In the genomic region with DNA sequence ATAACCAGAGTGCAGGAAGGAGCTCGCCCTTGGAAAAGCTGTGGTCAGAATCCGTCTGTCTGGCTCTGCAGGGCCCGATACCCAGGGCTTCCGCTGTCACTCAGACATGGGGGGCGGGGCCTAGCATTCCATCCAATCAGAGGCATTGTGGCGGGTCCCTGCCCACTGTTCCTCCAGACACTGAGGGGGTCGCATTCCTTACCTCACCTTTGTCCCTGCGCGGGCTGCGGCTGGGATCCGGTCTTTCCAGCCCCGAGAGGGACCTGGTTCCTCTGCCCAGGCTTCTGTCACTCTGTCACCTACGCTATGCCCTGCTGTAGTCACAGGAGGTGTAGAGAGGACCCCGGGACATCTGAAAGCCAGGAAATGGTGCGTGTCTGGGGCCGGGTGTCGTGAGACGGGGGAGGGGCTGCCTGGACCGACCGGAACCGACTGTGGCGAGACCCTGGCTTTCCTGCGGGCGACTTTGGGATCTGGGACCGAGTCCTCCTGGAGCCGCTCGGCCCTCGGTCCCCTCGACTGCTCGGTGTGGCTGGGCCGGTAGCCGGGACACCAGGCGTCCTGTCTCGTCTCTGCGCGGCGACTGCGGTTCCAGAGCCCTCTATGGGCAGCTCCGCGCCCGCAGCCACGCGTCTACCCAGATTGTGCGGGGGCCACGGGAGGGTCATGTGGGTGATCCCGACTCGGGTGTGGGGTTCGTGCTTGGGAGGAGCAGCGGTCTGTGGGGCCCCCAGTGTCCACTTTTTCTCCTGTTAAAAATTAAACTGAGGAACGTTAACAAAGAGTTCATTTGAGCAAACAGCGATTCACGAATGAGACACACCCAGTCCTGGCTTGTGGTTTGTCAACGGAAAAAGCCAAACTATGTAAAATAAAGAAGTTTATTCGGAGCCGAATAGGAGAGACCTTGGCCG, we compare ENCODE assay signal across 1 cellular context.
TF ChIP-seq lines count a peak whose summit lies in the region.

A gene (plus strand): TSS at position 165 of the 914 bp plus-strand sequence. CDS start 142 bp downstream, at position 307.

TF ChIP-seq in HepG2, 621 proteins besides CTCF, POLR2A, EP300 and RAD21 (continued from another document and continues in another):
- TF ChIP-seq, protein P1, sequence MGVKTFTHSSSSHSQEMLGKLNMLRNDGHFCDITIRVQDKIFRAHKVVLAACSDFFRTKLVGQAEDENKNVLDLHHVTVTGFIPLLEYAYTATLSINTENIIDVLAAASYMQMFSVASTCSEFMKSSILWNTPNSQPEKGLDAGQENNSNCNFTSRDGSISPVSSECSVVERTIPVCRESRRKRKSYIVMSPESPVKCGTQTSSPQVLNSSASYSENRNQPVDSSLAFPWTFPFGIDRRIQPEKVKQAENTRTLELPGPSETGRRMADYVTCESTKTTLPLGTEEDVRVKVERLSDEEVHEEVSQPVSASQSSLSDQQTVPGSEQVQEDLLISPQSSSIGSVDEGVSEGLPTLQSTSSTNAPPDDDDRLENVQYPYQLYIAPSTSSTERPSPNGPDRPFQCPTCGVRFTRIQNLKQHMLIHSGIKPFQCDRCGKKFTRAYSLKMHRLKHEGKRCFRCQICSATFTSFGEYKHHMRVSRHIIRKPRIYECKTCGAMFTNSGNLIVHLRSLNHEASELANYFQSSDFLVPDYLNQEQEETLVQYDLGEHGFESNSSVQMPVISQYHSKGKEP (CRISPR knock-in tag; IDR thresholded peaks at IDR 0.05), result peak; percentile 65; the same call in 1 of the 2 replicates
- TF ChIP-seq NR2F6 (IDR thresholded peaks at IDR 0.05) (peak; percentile 46), NR2F6 (CRISPR knock-in tag; IDR thresholded peaks at IDR 0.05) (peak; percentile 75), SAFB2 (CRISPR knock-in tag; IDR thresholded peaks at IDR 0.05; ENCODE audit: borderline replicate concordance, low read depth) (peak; percentile 91; the same call in 1 of the 2 replicates), KDM3A (CRISPR knock-in tag; IDR thresholded peaks at IDR 0.05; ENCODE audit: low read depth) (0 out of 2 replicates have a peak, but pooled peaks have one; percentile 22), SP2 (CRISPR knock-in tag; IDR thresholded peaks at IDR 0.05) (peak; percentile 64), ZNF792 (CRISPR knock-in tag; IDR thresholded peaks at IDR 0.05) (peak; percentile 41; the same call in 1 of the 2 replicates), DMAP1 (CRISPR knock-in tag; IDR thresholded peaks at IDR 0.05) (peak; percentile 71; the same call in 1 of the 2 replicates), NR1H2 (CRISPR knock-in tag; IDR thresholded peaks at IDR 0.05; ENCODE audit: borderline replicate concordance, low read depth) (no peak; the same call in 1 of the 2 replicates), ARNTL (CRISPR knock-in tag; IDR thresholded peaks at IDR 0.05) (peak; percentile 53), ZNF121 (CRISPR knock-in tag; IDR thresholded peaks at IDR 0.05) (peak; percentile 91), HOXA9 (CRISPR knock-in tag; IDR thresholded peaks at IDR 0.05; ENCODE audit: borderline replicate concordance) (no peak), ZFP36 (IDR thresholded peaks at IDR 0.05; ENCODE audit: borderline replicate concordance, low read depth, low read length, partially characterized antibody) (no peak), FOSL2 (CRISPR knock-in tag; IDR thresholded peaks at IDR 0.05) (peak; percentile 18; the same call in 1 of the 2 replicates), KLF6 (CRISPR knock-in tag; IDR thresholded peaks at IDR 0.05) (peak; percentile 89; the same call in 1 of the 2 replicates), GABPB1 (CRISPR knock-in tag; IDR thresholded peaks at IDR 0.05) (peak; percentile 79), SIN3B (IDR thresholded peaks at IDR 0.05; ENCODE audit: low read length) (no peak), ZMYM2 (CRISPR knock-in tag; IDR thresholded peaks at IDR 0.05) (no peak), ZNF564 (CRISPR knock-in tag; IDR thresholded peaks at IDR 0.05) (peak; percentile 79), ZNF543 (CRISPR knock-in tag; IDR thresholded peaks at IDR 0.05) (peak; percentile 76; the same call in 1 of the 2 replicates), HES4 (CRISPR knock-in tag; IDR thresholded peaks at IDR 0.05; ENCODE audit: borderline replicate concordance) (no peak), SOX5 (CRISPR knock-in tag; IDR thresholded peaks at IDR 0.05; ENCODE audit: borderline replicate concordance) (peak; percentile 56; the same call in 1 of the 2 replicates), ZFP1 (CRISPR knock-in tag; IDR thresholded peaks at IDR 0.05) (no peak), SMARCE1 (IDR thresholded peaks at IDR 0.05; ENCODE audit: borderline replicate concordance) (no peak), ZFP90 (CRISPR knock-in tag; IDR thresholded peaks at IDR 0.05; ENCODE audit: borderline replicate concordance) (peak; percentile 81; the same call in 1 of the 2 replicates)
- TF ChIP-seq, protein P2, sequence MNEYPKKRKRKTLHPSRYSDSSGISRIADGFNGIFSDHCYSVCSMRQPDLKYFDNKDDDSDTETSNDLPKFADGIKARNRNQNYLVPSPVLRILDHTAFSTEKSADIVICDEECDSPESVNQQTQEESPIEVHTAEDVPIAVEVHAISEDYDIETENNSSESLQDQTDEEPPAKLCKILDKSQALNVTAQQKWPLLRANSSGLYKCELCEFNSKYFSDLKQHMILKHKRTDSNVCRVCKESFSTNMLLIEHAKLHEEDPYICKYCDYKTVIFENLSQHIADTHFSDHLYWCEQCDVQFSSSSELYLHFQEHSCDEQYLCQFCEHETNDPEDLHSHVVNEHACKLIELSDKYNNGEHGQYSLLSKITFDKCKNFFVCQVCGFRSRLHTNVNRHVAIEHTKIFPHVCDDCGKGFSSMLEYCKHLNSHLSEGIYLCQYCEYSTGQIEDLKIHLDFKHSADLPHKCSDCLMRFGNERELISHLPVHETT (CRISPR knock-in tag; conservative IDR thresholded peaks at IDR 0.05), result peak; percentile 63
- TF ChIP-seq, protein P3, sequence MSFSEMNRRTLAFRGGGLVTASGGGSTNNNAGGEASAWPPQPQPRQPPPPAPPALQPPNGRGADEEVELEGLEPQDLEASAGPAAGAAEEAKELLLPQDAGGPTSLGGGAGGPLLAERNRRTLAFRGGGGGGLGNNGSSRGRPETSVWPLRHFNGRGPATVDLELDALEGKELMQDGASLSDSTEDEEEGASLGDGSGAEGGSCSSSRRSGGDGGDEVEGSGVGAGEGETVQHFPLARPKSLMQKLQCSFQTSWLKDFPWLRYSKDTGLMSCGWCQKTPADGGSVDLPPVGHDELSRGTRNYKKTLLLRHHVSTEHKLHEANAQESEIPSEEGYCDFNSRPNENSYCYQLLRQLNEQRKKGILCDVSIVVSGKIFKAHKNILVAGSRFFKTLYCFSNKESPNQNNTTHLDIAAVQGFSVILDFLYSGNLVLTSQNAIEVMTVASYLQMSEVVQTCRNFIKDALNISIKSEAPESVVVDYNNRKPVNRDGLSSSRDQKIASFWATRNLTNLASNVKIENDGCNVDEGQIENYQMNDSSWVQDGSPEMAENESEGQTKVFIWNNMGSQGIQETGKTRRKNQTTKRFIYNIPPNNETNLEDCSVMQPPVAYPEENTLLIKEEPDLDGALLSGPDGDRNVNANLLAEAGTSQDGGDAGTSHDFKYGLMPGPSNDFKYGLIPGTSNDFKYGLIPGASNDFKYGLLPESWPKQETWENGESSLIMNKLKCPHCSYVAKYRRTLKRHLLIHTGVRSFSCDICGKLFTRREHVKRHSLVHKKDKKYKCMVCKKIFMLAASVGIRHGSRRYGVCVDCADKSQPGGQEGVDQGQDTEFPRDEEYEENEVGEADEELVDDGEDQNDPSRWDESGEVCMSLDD (CRISPR knock-in tag; IDR thresholded peaks at IDR 0.05; ENCODE audit: borderline replicate concordance), result peak; percentile 98
- TF ChIP-seq, protein P4, sequence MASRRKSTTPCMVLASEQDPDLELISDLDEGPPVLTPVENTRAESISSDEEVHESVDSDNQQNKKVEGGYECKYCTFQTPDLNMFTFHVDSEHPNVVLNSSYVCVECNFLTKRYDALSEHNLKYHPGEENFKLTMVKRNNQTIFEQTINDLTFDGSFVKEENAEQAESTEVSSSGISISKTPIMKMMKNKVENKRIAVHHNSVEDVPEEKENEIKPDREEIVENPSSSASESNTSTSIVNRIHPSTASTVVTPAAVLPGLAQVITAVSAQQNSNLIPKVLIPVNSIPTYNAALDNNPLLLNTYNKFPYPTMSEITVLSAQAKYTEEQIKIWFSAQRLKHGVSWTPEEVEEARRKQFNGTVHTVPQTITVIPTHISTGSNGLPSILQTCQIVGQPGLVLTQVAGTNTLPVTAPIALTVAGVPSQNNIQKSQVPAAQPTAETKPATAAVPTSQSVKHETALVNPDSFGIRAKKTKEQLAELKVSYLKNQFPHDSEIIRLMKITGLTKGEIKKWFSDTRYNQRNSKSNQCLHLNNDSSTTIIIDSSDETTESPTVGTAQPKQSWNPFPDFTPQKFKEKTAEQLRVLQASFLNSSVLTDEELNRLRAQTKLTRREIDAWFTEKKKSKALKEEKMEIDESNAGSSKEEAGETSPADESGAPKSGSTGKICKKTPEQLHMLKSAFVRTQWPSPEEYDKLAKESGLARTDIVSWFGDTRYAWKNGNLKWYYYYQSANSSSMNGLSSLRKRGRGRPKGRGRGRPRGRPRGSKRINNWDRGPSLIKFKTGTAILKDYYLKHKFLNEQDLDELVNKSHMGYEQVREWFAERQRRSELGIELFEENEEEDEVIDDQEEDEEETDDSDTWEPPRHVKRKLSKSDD (CRISPR knock-in tag; IDR thresholded peaks at IDR 0.05; ENCODE audit: low read depth), result no peak; the same call in 1 of the 2 replicates
- TF ChIP-seq, protein P5, sequence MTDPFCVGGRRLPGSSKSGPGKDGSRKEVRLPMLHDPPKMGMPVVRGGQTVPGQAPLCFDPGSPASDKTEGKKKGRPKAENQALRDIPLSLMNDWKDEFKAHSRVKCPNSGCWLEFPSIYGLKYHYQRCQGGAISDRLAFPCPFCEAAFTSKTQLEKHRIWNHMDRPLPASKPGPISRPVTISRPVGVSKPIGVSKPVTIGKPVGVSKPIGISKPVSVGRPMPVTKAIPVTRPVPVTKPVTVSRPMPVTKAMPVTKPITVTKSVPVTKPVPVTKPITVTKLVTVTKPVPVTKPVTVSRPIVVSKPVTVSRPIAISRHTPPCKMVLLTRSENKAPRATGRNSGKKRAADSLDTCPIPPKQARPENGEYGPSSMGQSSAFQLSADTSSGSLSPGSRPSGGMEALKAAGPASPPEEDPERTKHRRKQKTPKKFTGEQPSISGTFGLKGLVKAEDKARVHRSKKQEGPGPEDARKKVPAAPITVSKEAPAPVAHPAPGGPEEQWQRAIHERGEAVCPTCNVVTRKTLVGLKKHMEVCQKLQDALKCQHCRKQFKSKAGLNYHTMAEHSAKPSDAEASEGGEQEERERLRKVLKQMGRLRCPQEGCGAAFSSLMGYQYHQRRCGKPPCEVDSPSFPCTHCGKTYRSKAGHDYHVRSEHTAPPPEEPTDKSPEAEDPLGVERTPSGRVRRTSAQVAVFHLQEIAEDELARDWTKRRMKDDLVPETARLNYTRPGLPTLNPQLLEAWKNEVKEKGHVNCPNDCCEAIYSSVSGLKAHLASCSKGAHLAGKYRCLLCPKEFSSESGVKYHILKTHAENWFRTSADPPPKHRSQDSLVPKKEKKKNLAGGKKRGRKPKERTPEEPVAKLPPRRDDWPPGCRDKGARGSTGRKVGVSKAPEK (CRISPR knock-in tag; IDR thresholded peaks at IDR 0.05; ENCODE audit: borderline replicate concordance), result no peak
- TF ChIP-seq, protein P6, sequence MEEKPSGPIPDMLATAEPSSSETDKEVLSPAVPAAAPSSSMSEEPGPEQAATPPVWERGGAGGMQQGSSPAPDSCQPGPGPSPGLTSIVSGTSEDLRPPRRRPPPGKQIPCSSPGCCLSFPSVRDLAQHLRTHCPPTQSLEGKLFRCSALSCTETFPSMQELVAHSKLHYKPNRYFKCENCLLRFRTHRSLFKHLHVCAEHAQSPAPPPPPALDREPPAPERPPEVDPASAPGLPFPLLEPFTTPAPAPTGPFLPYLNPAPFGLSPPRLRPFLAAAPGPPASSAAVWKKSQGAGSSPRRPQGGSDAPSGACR (CRISPR knock-in tag; IDR thresholded peaks at IDR 0.05), result no peak
- TF ChIP-seq, protein P7, sequence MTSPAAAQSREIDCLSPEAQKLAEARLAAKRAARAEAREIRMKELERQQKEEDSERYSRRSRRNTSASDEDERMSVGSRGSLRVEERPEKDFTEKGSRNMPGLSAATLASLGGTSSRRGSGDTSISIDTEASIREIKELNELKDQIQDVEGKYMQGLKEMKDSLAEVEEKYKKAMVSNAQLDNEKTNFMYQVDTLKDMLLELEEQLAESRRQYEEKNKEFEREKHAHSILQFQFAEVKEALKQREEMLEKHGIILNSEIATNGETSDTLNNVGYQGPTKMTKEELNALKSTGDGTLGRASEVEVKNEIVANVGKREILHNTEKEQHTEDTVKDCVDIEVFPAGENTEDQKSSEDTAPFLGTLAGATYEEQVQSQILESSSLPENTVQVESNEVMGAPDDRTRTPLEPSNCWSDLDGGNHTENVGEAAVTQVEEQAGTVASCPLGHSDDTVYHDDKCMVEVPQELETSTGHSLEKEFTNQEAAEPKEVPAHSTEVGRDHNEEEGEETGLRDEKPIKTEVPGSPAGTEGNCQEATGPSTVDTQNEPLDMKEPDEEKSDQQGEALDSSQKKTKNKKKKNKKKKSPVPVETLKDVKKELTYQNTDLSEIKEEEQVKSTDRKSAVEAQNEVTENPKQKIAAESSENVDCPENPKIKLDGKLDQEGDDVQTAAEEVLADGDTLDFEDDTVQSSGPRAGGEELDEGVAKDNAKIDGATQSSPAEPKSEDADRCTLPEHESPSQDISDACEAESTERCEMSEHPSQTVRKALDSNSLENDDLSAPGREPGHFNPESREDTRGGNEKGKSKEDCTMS (CRISPR knock-in tag; conservative IDR thresholded peaks at IDR 0.05), result no peak
- TF ChIP-seq, protein P8, sequence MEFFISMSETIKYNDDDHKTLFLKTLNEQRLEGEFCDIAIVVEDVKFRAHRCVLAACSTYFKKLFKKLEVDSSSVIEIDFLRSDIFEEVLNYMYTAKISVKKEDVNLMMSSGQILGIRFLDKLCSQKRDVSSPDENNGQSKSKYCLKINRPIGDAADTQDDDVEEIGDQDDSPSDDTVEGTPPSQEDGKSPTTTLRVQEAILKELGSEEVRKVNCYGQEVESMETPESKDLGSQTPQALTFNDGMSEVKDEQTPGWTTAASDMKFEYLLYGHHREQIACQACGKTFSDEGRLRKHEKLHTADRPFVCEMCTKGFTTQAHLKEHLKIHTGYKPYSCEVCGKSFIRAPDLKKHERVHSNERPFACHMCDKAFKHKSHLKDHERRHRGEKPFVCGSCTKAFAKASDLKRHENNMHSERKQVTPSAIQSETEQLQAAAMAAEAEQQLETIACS (CRISPR knock-in tag; IDR thresholded peaks at IDR 0.05), result peak; percentile 32; the same call in 1 of the 2 replicates
- TF ChIP-seq, protein P9, sequence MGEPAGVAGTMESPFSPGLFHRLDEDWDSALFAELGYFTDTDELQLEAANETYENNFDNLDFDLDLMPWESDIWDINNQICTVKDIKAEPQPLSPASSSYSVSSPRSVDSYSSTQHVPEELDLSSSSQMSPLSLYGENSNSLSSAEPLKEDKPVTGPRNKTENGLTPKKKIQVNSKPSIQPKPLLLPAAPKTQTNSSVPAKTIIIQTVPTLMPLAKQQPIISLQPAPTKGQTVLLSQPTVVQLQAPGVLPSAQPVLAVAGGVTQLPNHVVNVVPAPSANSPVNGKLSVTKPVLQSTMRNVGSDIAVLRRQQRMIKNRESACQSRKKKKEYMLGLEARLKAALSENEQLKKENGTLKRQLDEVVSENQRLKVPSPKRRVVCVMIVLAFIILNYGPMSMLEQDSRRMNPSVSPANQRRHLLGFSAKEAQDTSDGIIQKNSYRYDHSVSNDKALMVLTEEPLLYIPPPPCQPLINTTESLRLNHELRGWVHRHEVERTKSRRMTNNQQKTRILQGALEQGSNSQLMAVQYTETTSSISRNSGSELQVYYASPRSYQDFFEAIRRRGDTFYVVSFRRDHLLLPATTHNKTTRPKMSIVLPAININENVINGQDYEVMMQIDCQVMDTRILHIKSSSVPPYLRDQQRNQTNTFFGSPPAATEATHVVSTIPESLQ (CRISPR knock-in tag; conservative IDR thresholded peaks at IDR 0.05), result no peak; the same call in 1 of the 2 replicates
